9 cellular contexts compared by ENCODE assay signal in genomic region chr7:132249591-132249971, GRCh38.
DNase-seq lines count a peak whose midpoint lies in the region; ATAC-seq and TF ChIP-seq lines count a peak whose summit lies in the region.
"Had no signal": no experiment of that assay in that cellular context is flagged by ENCODE, and none has a peak within 500 bp of the region (broad histone marks: within the 10 kb centered on the region; RNA-seq: fewer than 3 reads in every experiment).

No MANE protein-coding gene starts in this region.

- H3K23me2 ChIP-seq in H9 (ENCODE audit: insufficient read length, low read depth, low read length, poor library complexity, severe bottlenecking) = no peaks in the 10 kb centered on the region

- H3K18ac ChIP-seq in H9 (ENCODE audit: insufficient read length, low read depth, low read length) = no peak overlapping the region

- H3K56ac ChIP-seq in H9 (ENCODE audit: insufficient read length, low read depth, low read length) = no peak overlapping the region

- no peak overlapping the region for H2BK20ac ChIP-seq in H9 (ENCODE audit: low read depth, low read length, poor library complexity, severe bottlenecking)

- no peak overlapping the region for H3K4me3 Mint-ChIP-seq in H9
- no peak overlapping the region for H3K4me3 Mint-ChIP-seq in activated CD8-positive, alpha-beta memory T cell treated with anti-CD3 and anti-CD28 coated beads, Interleukin-2, amount 10 ng/mL, durations not matched to agents 7 days and 5 days

- no peaks in the 10 kb centered on the region for H4K20me1 ChIP-seq in H9 (ENCODE audit: control insufficient read depth, insufficient read depth, insufficient read length)

- H3K14ac ChIP-seq in H9 (ENCODE audit: insufficient read depth, low read length) = no peak overlapping the region

- H3K4me1 Mint-ChIP-seq in H9 = peaks cover 32 to 33% of the 10 kb centered on the region in 2 experiments
- no peaks in the 10 kb centered on the region for H3K4me1 Mint-ChIP-seq in activated CD8-positive, alpha-beta memory T cell treated with anti-CD3 and anti-CD28 coated beads, Interleukin-2, amount 10 ng/mL, durations not matched to agents 7 days and 5 days

- peaks cover 12 to 13% of the 10 kb centered on the region in 2 experiments for H3K9me3 Mint-ChIP-seq in H9
- peaks cover 4% of the 10 kb centered on the region for H3K9me3 Mint-ChIP-seq in activated CD8-positive, alpha-beta memory T cell treated with anti-CD3 and anti-CD28 coated beads, Interleukin-2, amount 10 ng/mL, durations not matched to agents 7 days and 5 days (ENCODE audit: low read depth)

- no peak overlapping the region for H4K91ac ChIP-seq in H9 (ENCODE audit: insufficient read length, low read depth, low read length)

- no peak overlapping the region for H2BK120ac ChIP-seq in H9 (ENCODE audit: low read depth, low read length, poor library complexity, severe bottlenecking)

- H3K27ac ChIP-seq in H9 (ENCODE audit: insufficient read length, low read depth, low read length) (no peak overlapping the region), VCaP (peak overlapping the region; percentile 100)

- peaks cover 10% of the 10 kb centered on the region for H3K27me3 Mint-ChIP-seq in H9 (ENCODE audit: low read depth)
- H3K27me3 Mint-ChIP-seq in activated CD8-positive, alpha-beta memory T cell treated with anti-CD3 and anti-CD28 coated beads, Interleukin-2, amount 10 ng/mL, durations not matched to agents 7 days and 5 days = peaks cover 18% of the 10 kb centered on the region

- H3K4me1 ChIP-seq in H9 (ENCODE audit: insufficient read depth, low read length) = peaks cover 2% of the 10 kb centered on the region; the same call in 1 of the 2 replicates

- CTCF ChIA-PET in activated CD8-positive, alpha-beta memory T cell treated with anti-CD3 and anti-CD28 coated beads, Interleukin-2, amount 10 ng/mL, durations not matched to agents 7 days and 5 days (lab: Charles Lee) = no interaction called here

- H2AFZ ChIP-seq in H9 (ENCODE audit: low read length) = no peak overlapping the region

- peak; percentile 76 for TF ChIP-seq CTCF in H9 (conservative IDR thresholded peaks at IDR 0.05)
- peak; percentile 78 for TF ChIP-seq CTCF in VCaP (conservative IDR thresholded peaks at IDR 0.05)

- no CpG with 5 or more reads among the region's 6 CpGs for WGBS in H9 (ENCODE audit: extremely low coverage, insufficient read length, low lambda C conversion rate)

- no peak overlapping the region for H3K9ac ChIP-seq in H9 (ENCODE audit: extremely low read depth, insufficient read length, low read length)

- no peak for ATAC-seq in HG02884 (IDR thresholded peaks at IDR 0.05; ENCODE audit: unreplicated experiment)
- no peak for ATAC-seq in activated CD8-positive, alpha-beta memory T cell treated with anti-CD3 and anti-CD28 coated beads, Interleukin-2, amount 10 ng/mL, durations not matched to agents 7 days and 5 days
- ATAC-seq: body of pancreas had no signal

- no peaks in the 10 kb centered on the region for H3K79me2 ChIP-seq in H9 (ENCODE audit: insufficient read depth, low read length)

- H3K27ac Mint-ChIP-seq in H9 = no peak overlapping the region
- H3K27ac Mint-ChIP-seq in activated CD8-positive, alpha-beta memory T cell treated with anti-CD3 and anti-CD28 coated beads, Interleukin-2, amount 10 ng/mL, durations not matched to agents 7 days and 5 days = no peak overlapping the region

- H3K79me1 ChIP-seq in H9 (ENCODE audit: insufficient read depth, low read depth, low read length, poor library complexity, severe bottlenecking) = no peaks in the 10 kb centered on the region

- no peaks in the 10 kb centered on the region for H3K27me3 ChIP-seq in H9 (ENCODE audit: insufficient read depth, low read length)
- H3K27me3 ChIP-seq: body of pancreas had no signal

- H3T11ph ChIP-seq in H9 (ENCODE audit: low read length) = no peak overlapping the region

- H2BK12ac ChIP-seq in H9 (ENCODE audit: insufficient read length, low read depth, low read length) = no peak overlapping the region

- no peaks in the 10 kb centered on the region for H3K9me3 ChIP-seq in H9 (ENCODE audit: control insufficient read depth, low read depth, low read length)
- H3K9me3 ChIP-seq: body of pancreas had no signal

- H3K4me2 ChIP-seq in H9 (ENCODE audit: insufficient read depth, insufficient read length, low read length) = no peak overlapping the region

- no peak overlapping the region for H2BK15ac ChIP-seq in H9 (ENCODE audit: low read depth, low read length)

- no peak overlapping the region for H2AK5ac ChIP-seq in H9 (ENCODE audit: insufficient read length, low read length)

- H4K8ac ChIP-seq in H9 (replicated peaks; ENCODE audit: insufficient read length, low read depth, low read length) = no peak overlapping the region

- no peak overlapping the region for H3K4ac ChIP-seq in H9 (ENCODE audit: low read depth, low read length)

- DNase-seq in AG08395 (ENCODE audit: low spot score) (peak; percentile 45), H9 (peak; percentile 68), islet precursor cell (peak; percentile 79), HPDE6-E6E7 (ENCODE audit: extremely low spot score) (no peak), SHP77 treated with DMSO at 0.1 percent for 48 hours (lab: John Stamatoyannopoulos, UW) (no peak)
- no peak for DNase-seq in activated CD8-positive, alpha-beta memory T cell treated with anti-CD3 and anti-CD28 coated beads, Interleukin-2, amount 10 ng/mL, durations not matched to agents 7 days and 5 days

- H3K36me3 Mint-ChIP-seq in H9 (ENCODE audit: insufficient read depth in 1 of 3, low read depth in 3 of 3) = peaks cover 0 to 15% (median 4%) of the 10 kb centered on the region in 3 experiments; a peak in 3 of 7 replicates
- H3K36me3 Mint-ChIP-seq in activated CD8-positive, alpha-beta memory T cell treated with anti-CD3 and anti-CD28 coated beads, Interleukin-2, amount 10 ng/mL, durations not matched to agents 7 days and 5 days = no peaks in the 10 kb centered on the region

- no peak overlapping the region for H4K5ac ChIP-seq in H9 (ENCODE audit: insufficient read length, low read depth, low read length)

- H3K23ac ChIP-seq in H9 (ENCODE audit: insufficient read length, low read depth, low read length) = no peak overlapping the region

- H2BK5ac ChIP-seq in H9 (ENCODE audit: insufficient read length, low read length) = no peak overlapping the region

Comparison
In these comparisons a context has a peak if more than half of its experiments do, and no peak if none do; other contexts are left out.
1. DNase-seq: peak in AG08395 (single experiment), H9 (single experiment) and islet precursor cell (single experiment); none in activated CD8-positive, alpha-beta memory T cell treated with anti-CD3 and anti-CD28 coated beads, Interleukin-2, amount 10 ng/mL, durations not matched to agents 7 days and 5 days (single experiment), HPDE6-E6E7 (single experiment) and SHP77 treated with DMSO at 0.1 percent for 48 hours (single experiment).